Comparison of ENCODE assay signal across 13 cellular contexts in the genomic region with DNA sequence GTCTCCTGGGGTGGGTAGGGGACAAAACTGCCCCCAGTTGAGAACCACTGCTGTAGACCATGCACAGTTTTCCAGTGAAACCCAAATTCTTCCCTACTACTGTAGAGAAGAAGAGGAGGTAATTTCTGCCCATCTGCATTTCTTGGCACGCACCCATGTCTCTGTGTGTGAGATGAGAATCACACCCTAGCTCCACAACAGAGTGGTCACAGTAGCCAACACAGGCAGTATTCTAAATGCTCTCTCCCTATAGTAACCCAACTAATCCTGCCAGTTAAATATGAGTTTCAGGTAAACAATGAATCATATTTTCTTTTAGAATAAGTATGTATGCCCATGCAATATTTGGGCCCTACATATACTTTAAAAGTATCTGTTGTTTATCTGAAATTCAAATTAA. TPM values are rescaled to one million over a fixed set of nuclear protein-coding genes. Genes with fewer than 3 reads are reported as not detected.
A peak's percentile ranks its signal among the peaks of the same experiment; 100 is the strongest.
DNase-seq lines count a peak whose midpoint lies in the region; ATAC-seq and TF ChIP-seq lines count a peak whose summit lies in the region.
"Had no signal": no experiment of that assay in that cellular context is flagged by ENCODE, and none has a peak within 500 bp of the region (broad histone marks: within the 10 kb centered on the region; RNA-seq: fewer than 3 reads in every experiment).

No MANE protein-coding gene starts in this region.

- no peak overlapping the region for H3K4me3 ChIP-seq in osteoblast (ENCODE audit: insufficient read depth, low read length)
- H3K4me3 ChIP-seq in left lung, result no peak overlapping the region

- H3K4me1 ChIP-seq in osteoblast (ENCODE audit: insufficient read depth, low read length) (peaks cover 62% of the 10 kb centered on the region), left lung (peaks cover 34 to 62% of the 10 kb centered on the region in 2 donors)

- H4K20me1 ChIP-seq in osteoblast (ENCODE audit: insufficient read depth, low read length), result peaks cover 17% of the 10 kb centered on the region

- DNase-seq in activated CD4-positive, alpha-beta T cell treated with anti-CD3 and anti-CD28 coated beads, Interleukin-2, amount 10 ng/mL, durations not matched to agents 7 days and 5 days, result no peak
- DNase-seq in activated CD4-positive, alpha-beta T cell treated with anti-CD3 and anti-CD28 coated beads for 48 hours, result no peak
- DNase-seq in NCI-H2196 (lab: John Stamatoyannopoulos, UW; ENCODE audit: unreplicated experiment) (peak; percentile 28), dermis blood vessel endothelial cell (peak; percentile 19), osteoblast (ENCODE audit: insufficient read length, low spot score, missing footprints) (peak; percentile 90), left lung (no peak)
- DNase-seq in stimulated activated naive CD4-positive, alpha-beta T cell (lab: John Stamatoyannopoulos, UW), result no peak
- DNase-seq: KG1; mesendoderm; stimulated activated naive B cell treated with anti-CD40 and anti-IgM and Interleukin-4, amounts not matched to agents 10 μg/mL and 1 μg/mL and 100 μg/mL, for 72 hours had no signal

- H3K27ac ChIP-seq in osteoblast (ENCODE audit: low read depth, low read length) (no peak overlapping the region), left lung (no peak overlapping the region)

- H3K4me2 ChIP-seq in osteoblast (ENCODE audit: insufficient read depth, low read length), result no peak overlapping the region

- peak overlapping the region; percentile 72 for H3K4me3 Mint-ChIP-seq in activated CD4-positive, alpha-beta T cell treated with anti-CD3 and anti-CD28 coated beads, Interleukin-2, amount 10 ng/mL, durations not matched to agents 7 days and 5 days

- H3K4me1 Mint-ChIP-seq in activated CD4-positive, alpha-beta T cell treated with anti-CD3 and anti-CD28 coated beads, Interleukin-2, amount 10 ng/mL, durations not matched to agents 7 days and 5 days, result peaks cover 61% of the 10 kb centered on the region

- H3K27ac Mint-ChIP-seq in activated CD4-positive, alpha-beta T cell treated with anti-CD3 and anti-CD28 coated beads, Interleukin-2, amount 10 ng/mL, durations not matched to agents 7 days and 5 days, result peak overlapping the region; percentile 75
- H3K27ac Mint-ChIP-seq: stimulated activated naive B cell treated with anti-CD40 and anti-IgM and Interleukin-4, amounts not matched to agents 10 μg/mL and 1 μg/mL and 100 μg/mL, for 72 hours had no signal

- TF ChIP-seq CTCF in osteoblast (IDR thresholded peaks at IDR 0.05; ENCODE audit: extremely low read depth, low read depth, low read length) (no peak), left lung (IDR thresholded peaks at IDR 0.05) (no peak)

- peaks cover 24% of the 10 kb centered on the region for H3K36me3 Mint-ChIP-seq in activated CD4-positive, alpha-beta T cell treated with anti-CD3 and anti-CD28 coated beads, Interleukin-2, amount 10 ng/mL, durations not matched to agents 7 days and 5 days (ENCODE audit: low read depth)
- H3K36me3 Mint-ChIP-seq: stimulated activated naive B cell treated with anti-CD40 and anti-IgM and Interleukin-4, amounts not matched to agents 10 μg/mL and 1 μg/mL and 100 μg/mL, for 72 hours had no signal

- ATAC-seq in HG03457 (IDR thresholded peaks at IDR 0.05; ENCODE audit: unreplicated experiment), result no peak
- no peak for ATAC-seq in left lung

- H3K36me3 ChIP-seq in osteoblast (ENCODE audit: insufficient read depth, low read length) (peaks cover 13% of the 10 kb centered on the region), left lung (no peaks in the 10 kb centered on the region)
- H3K36me3 ChIP-seq: adrenal gland had no signal

- H3K27me3 ChIP-seq in osteoblast (ENCODE audit: insufficient read depth, low read length), result no peaks in the 10 kb centered on the region
- no peaks in the 10 kb centered on the region for H3K27me3 ChIP-seq in left lung
- H3K27me3 ChIP-seq: adrenal gland had no signal

- H3K9me3 ChIP-seq in osteoblast (ENCODE audit: low read depth, low read length), result no peaks in the 10 kb centered on the region
- H3K9me3 ChIP-seq in left lung, result no peaks in the 10 kb centered on the region
- H3K9me3 ChIP-seq: adrenal gland had no signal

- POLR2A ChIA-PET in activated CD4-positive, alpha-beta T cell treated with anti-CD3 and anti-CD28 coated beads, Interleukin-2, amount 10 ng/mL, durations not matched to agents 7 days and 5 days (lab: Charles Lee), result no interaction called here

- intact Hi-C loops in left lung (cut with DNase I), result loop anchor here in 1 of 2 donors (5.0 kb wide), 1 partner anchor 36 kb away; no protein-coding TSS in a partner anchor

- CTCF ChIA-PET in activated CD4-positive, alpha-beta T cell treated with anti-CD3 and anti-CD28 coated beads, Interleukin-2, amount 10 ng/mL, durations not matched to agents 7 days and 5 days (lab: Charles Lee), result interaction anchor here (0.6 to 4.8 kb wide), 3 partner anchors 33 to 861 kb away, joined by 3 to 31 read pairs (median 9); no protein-coding TSS in a partner anchor

- H3K9me3 Mint-ChIP-seq in activated CD4-positive, alpha-beta T cell treated with anti-CD3 and anti-CD28 coated beads, Interleukin-2, amount 10 ng/mL, durations not matched to agents 7 days and 5 days, result no peaks in the 10 kb centered on the region
- H3K9me3 Mint-ChIP-seq: stimulated activated naive B cell treated with anti-CD40 and anti-IgM and Interleukin-4, amounts not matched to agents 10 μg/mL and 1 μg/mL and 100 μg/mL, for 72 hours had no signal

- no peak overlapping the region for H2AFZ ChIP-seq in osteoblast (ENCODE audit: low read length)

- peaks cover 1% of the 10 kb centered on the region for H3K27me3 Mint-ChIP-seq in activated CD4-positive, alpha-beta T cell treated with anti-CD3 and anti-CD28 coated beads, Interleukin-2, amount 10 ng/mL, durations not matched to agents 7 days and 5 days

- H3K79me2 ChIP-seq in osteoblast (ENCODE audit: insufficient read depth, low read length), result peaks cover 44% of the 10 kb centered on the region

RNA-seq across cellular contexts. Expression of a gene that starts 1.2 kb away (rescaled TPM):
- total RNA-seq in activated CD4-positive, alpha-beta T cell treated with anti-CD3 and anti-CD28 coated beads, Interleukin-2, amount 10 ng/mL, durations not matched to agents 7 days and 5 days, result 100 to 1,000 TPM; 206 to 207 TPM
- 159 and 248 TPM in 2 replicates for total RNA-seq in dermis blood vessel endothelial cell
- 340 and 341 TPM in 2 replicates for total RNA-seq in osteoblast
- total RNA-seq in left lung, result 100 to 1,000 TPM; 350 to 434 TPM

RNA-seq across cellular contexts. Expression of a gene that starts 45.7 kb away (rescaled TPM):
- not detected for total RNA-seq in activated CD4-positive, alpha-beta T cell treated with anti-CD3 and anti-CD28 coated beads, Interleukin-2, amount 10 ng/mL, durations not matched to agents 7 days and 5 days
- total RNA-seq in dermis blood vessel endothelial cell (not detected in 2 replicates), osteoblast (not detected in 2 replicates), left lung (10 to 100 TPM; 77.9 to 87.9 TPM)
- total RNA-seq: frontal cortex had no signal

Comparison
In these comparisons a context has a peak if more than half of its experiments do, and no peak if none do; other contexts are left out.
1. DNase-seq: peak in NCI-H2196 (single experiment), dermis blood vessel endothelial cell (single experiment) and osteoblast (single experiment); none in activated CD4-positive, alpha-beta T cell treated with anti-CD3 and anti-CD28 coated beads, Interleukin-2, amount 10 ng/mL, durations not matched to agents 7 days and 5 days (single experiment), activated CD4-positive, alpha-beta T cell treated with anti-CD3 and anti-CD28 coated beads for 48 hours (single experiment), stimulated activated naive CD4-positive, alpha-beta T cell (0 of 6) and left lung (0 of 2).
2. RNA of a gene that starts 45.7 kb away (total RNA-seq): 77.9 to 87.9 TPM in left lung; not detected in activated CD4-positive, alpha-beta T cell treated with anti-CD3 and anti-CD28 coated beads, Interleukin-2, amount 10 ng/mL, durations not matched to agents 7 days and 5 days, not detected in dermis blood vessel endothelial cell and not detected in osteoblast; every median in the first group is over 10 times any median in the second.